In genomic region chr10:84234508-84234907, GRCh38 we compare ENCODE assay signal across 4 cellular contexts. TPM values are rescaled to one million over a fixed set of nuclear protein-coding genes. Genes with fewer than 3 reads are reported as not detected.
"Had no signal": no experiment of that assay in that cellular context is flagged by ENCODE, and none has a peak within 500 bp of the region (broad histone marks: within the 10 kb centered on the region; RNA-seq: fewer than 3 reads in every experiment).

No MANE protein-coding gene starts in this region.

- DNase-seq: GDM1, GF-D8 had no signal

- ATAC-seq: GM12878 had no signal

- H3K4me3 ChIP-seq: GM12878 had no signal

RNA-seq across cellular contexts. Expression of gene LRIT1, which starts 6.8 kb away (rescaled TPM):
- total RNA-seq: G401, GM12878 had no signal

RNA-seq across cellular contexts. Expression of gene LRIT2, which starts 9.2 kb away (rescaled TPM):
- total RNA-seq: G401, GM12878 had no signal

RNA-seq across cellular contexts. Expression of gene RGR, which starts 10.3 kb away (rescaled TPM):
- total RNA-seq: G401, GM12878 had no signal

RNA-seq across cellular contexts. Expression of gene CDHR1, which starts 40.2 kb away (rescaled TPM):
- total RNA-seq: G401 had no signal
